11 cellular contexts compared by ENCODE assay signal in the genomic region with DNA sequence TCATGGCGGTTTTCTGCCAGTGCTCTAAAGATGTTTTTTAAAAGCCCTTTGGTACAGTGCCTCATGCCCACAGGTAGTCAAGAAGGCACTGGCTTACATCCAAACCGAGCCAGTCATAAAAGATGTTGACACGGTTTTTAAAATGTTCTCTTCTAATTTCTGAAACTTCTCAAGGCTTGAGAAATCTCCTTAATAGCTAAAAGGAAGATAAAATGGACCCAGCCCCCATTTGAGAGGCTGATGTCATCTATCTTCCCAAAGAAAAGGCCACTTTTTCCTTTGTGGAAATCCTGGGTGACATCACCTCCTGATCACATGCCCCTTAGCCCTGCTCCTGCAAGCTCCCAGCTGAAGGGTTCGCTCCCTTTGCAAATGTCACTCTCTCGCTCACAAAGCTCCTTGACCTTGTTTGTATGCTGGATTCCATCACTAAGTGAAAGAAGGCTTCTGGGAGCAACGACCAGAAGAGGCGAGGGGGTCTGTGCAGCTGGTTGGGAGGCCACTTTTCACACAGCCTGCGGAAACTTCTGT.
DNase-seq lines count a peak whose midpoint lies in the region; ATAC-seq and TF ChIP-seq lines count a peak whose summit lies in the region.
"Had no signal": no experiment of that assay in that cellular context is flagged by ENCODE, and none has a peak within 500 bp of the region (broad histone marks: within the 10 kb centered on the region; RNA-seq: fewer than 3 reads in every experiment).

No MANE protein-coding gene starts in this region.

- intact Hi-C loops in right cardiac atrium (cut with DNase I): loop anchor here in 1 of 4 donors (10.0 kb wide), 1 partner anchor 218 kb away; a partner anchor contains a TSS

- no peaks in the 10 kb centered on the region for H3K9me3 ChIP-seq in right cardiac atrium (ENCODE audit: control insufficient read depth, low read length)

- in situ Hi-C loops in astrocyte of the spinal cord (cut with HindIII; ENCODE audit: low sequenced_read_pairs): no loop called here

- H3K27me3 ChIP-seq in right cardiac atrium (ENCODE audit: control insufficient read depth, insufficient read depth): no peaks in the 10 kb centered on the region

- ATAC-seq in right cardiac atrium: peak in 1 of 2 donors; percentile 77
- ATAC-seq in GM19035 (IDR thresholded peaks at IDR 0.05; ENCODE audit: unreplicated experiment): no peak
- ATAC-seq: activated CD4-positive, CD25-positive, alpha-beta regulatory T cell treated with anti-CD3 and anti-CD28 coated beads, Interleukin-2, amount 50 U/mL, for 24 hours had no signal

- no peak for TF ChIP-seq CTCF in astrocyte of the spinal cord (IDR thresholded peaks at IDR 0.05; ENCODE audit: low read depth, low read length)

- WGBS in right cardiac atrium: 53% methylated on average over 8 of the region's 8 CpGs

- H3K27ac ChIP-seq in right cardiac atrium (ENCODE audit: low read length) (peak overlapping the region; percentile 55), skin epidermis (peak overlapping the region in 15 of 21 experiments; percentile 6 to 78 (median 54))

- peaks cover 12% of the 10 kb centered on the region for H3K4me1 ChIP-seq in right cardiac atrium (ENCODE audit: control insufficient read depth, insufficient read depth, low read length)

- H3K4me3 ChIP-seq in astrocyte of the spinal cord (ENCODE audit: low read depth, low read length) (no peak overlapping the region), right cardiac atrium (ENCODE audit: low read length) (no peak overlapping the region), skin epidermis (no peak overlapping the region)

- DNase-seq in H4 (ENCODE audit: low spot score) (peak; percentile 74), astrocyte of the spinal cord (ENCODE audit: low read depth, low spot score) (peak; percentile 48), right cardiac atrium (peak in 1 of 3 donors; percentile 61), NCI-H1694 treated with DMSO at 0.1 percent for 48 hours (lab: John Stamatoyannopoulos, UW) (no peak), Ammon's horn (ENCODE audit: low spot score) (no peak)
- DNase-seq in effector CD4-positive, alpha-beta T cell: no peak
- DNase-seq: NCI-H2029 treated with DMSO at 0.1 percent for 48 hours, nephron progenitor cell had no signal

Comparison
In these comparisons a context has a peak if more than half of its experiments do, and no peak if none do; other contexts are left out.
1. DNase-seq: peak in H4 (single experiment) and astrocyte of the spinal cord (single experiment); none in NCI-H1694 treated with DMSO at 0.1 percent for 48 hours (single experiment), effector CD4-positive, alpha-beta T cell (single experiment) and Ammon's horn (single experiment).